29 cellular contexts compared by ENCODE assay signal in the genomic region with DNA sequence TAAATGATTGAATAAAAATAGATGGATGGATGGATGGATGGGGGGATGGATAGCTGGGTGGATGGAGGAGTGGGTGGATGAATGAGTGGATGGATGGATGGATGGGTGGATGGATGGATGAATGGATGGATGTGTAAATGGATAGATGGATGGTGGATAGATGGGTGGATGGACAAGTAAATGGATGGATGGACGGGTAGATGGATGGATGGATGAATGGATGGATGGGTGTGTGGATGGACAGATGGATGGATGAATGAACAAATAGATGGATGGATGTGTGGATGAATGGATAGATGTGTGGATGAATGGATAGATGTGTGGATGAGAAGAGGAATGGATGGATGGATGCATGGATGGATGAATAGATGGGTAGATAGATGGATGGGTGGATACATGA.
"Had no signal": no experiment of that assay in that cellular context is flagged by ENCODE, and none has a peak within 500 bp of the region (broad histone marks: within the 10 kb centered on the region; RNA-seq: fewer than 3 reads in every experiment).

No MANE protein-coding gene starts in this region.

- H3K9me3 ChIP-seq: colonic mucosa, esophagus muscularis mucosa, esophagus squamous epithelium, gastrocnemius medialis, gastroesophageal sphincter, heart left ventricle had no signal

- H3K4me1 ChIP-seq: colonic mucosa, esophagus muscularis mucosa, esophagus squamous epithelium, foreskin keratinocyte, gastrocnemius medialis, gastroesophageal sphincter, heart left ventricle, heart right ventricle had no signal

- H3K27ac Mint-ChIP-seq: dendritic cell treated with granulocyte-macrophage colony-stimulating factor and Interleukin-4, amounts not matched to agents 40 ng/mL and 50 ng/mL, for 4 days; effector memory CD8-positive, alpha-beta T cell; endodermal cell had no signal

- H3K27me3 ChIP-seq: colonic mucosa, foreskin keratinocyte, gastrocnemius medialis had no signal

- H3K36me3 ChIP-seq: colonic mucosa, esophagus muscularis mucosa, esophagus squamous epithelium, gastrocnemius medialis, gastroesophageal sphincter, heart left ventricle, heart right ventricle had no signal

- H3K9me3 Mint-ChIP-seq: dendritic cell treated with granulocyte-macrophage colony-stimulating factor and Interleukin-4, amounts not matched to agents 40 ng/mL and 50 ng/mL, for 4 days; endodermal cell had no signal

- H3K27ac ChIP-seq: colonic mucosa, coronary artery, dorsolateral prefrontal cortex, epithelial cell of prostate, esophagus muscularis mucosa, esophagus squamous epithelium, foreskin keratinocyte, gastrocnemius medialis, gastroesophageal sphincter, heart left ventricle, heart right ventricle had no signal

- H3K4me3 ChIP-seq: colonic mucosa, coronary artery, dorsolateral prefrontal cortex, esophagus muscularis mucosa, esophagus squamous epithelium, gastrocnemius medialis, gastroesophageal sphincter, heart left ventricle, heart right ventricle had no signal

- FAIRE-seq: colon, endometrium, endothelial cell of umbilical vein, frontal cortex had no signal

- H3K4me3 Mint-ChIP-seq: dendritic cell treated with granulocyte-macrophage colony-stimulating factor and Interleukin-4, amounts not matched to agents 40 ng/mL and 50 ng/mL, for 4 days; effector memory CD8-positive, alpha-beta T cell; endodermal cell had no signal

- DNase-seq: colonic mucosa; cortex of kidney; dermis blood vessel endothelial cell; dorsolateral prefrontal cortex; effector CD4-positive, alpha-beta T cell; effector CD8-positive, alpha-beta T cell; effector memory CD4-positive, alpha-beta T cell; effector memory CD8-positive, alpha-beta T cell; endodermal cell; erythroblast; esophagus squamous epithelium; foreskin fibroblast; foreskin keratinocyte; foreskin melanocyte; gastrocnemius medialis; glutamatergic neuron; head of caudate nucleus; heart left ventricle; heart right ventricle had no signal

- ATAC-seq: effector memory CD8-positive, alpha-beta T cell; esophagus mucosa; foreskin keratinocyte; gastrocnemius medialis; gastroesophageal sphincter; heart left ventricle; heart right ventricle had no signal
